ENCODE assay signal across 9 cellular contexts in genomic region chr2:96359310-96359709, GRCh38. TPM values are rescaled to one million over a fixed set of nuclear protein-coding genes. Genes with fewer than 3 reads are reported as not detected.
A peak's percentile ranks its signal among the peaks of the same experiment; 100 is the strongest.
DNase-seq lines count a peak whose midpoint lies in the region; ATAC-seq and TF ChIP-seq lines count a peak whose summit lies in the region.
"Had no signal": no experiment of that assay in that cellular context is flagged by ENCODE, and none has a peak within 500 bp of the region (broad histone marks: within the 10 kb centered on the region; RNA-seq: fewer than 3 reads in every experiment).

No MANE protein-coding gene starts in this region.

- intact Hi-C loops in thyroid gland (cut with DNase I): loop anchor here (10.0 kb wide), 1 partner anchor 55 kb away; no protein-coding TSS in a partner anchor

- no peaks in the 10 kb centered on the region for H3K27me3 ChIP-seq in thyroid gland

- no peaks in the 10 kb centered on the region for H3K36me3 ChIP-seq in thyroid gland

- H3K4me3 Mint-ChIP-seq in T-helper 17 cell: no peak overlapping the region
- H3K4me3 Mint-ChIP-seq: nephron had no signal

- peak; percentile 43 for ATAC-seq in T-helper 17 cell
- no peak for ATAC-seq in GM19452 (IDR thresholded peaks at IDR 0.05; ENCODE audit: unreplicated experiment)

- peaks cover 13% of the 10 kb centered on the region for H3K4me1 Mint-ChIP-seq in T-helper 17 cell
- H3K4me1 Mint-ChIP-seq: nephron had no signal

- no peak overlapping the region for H3K27ac ChIP-seq in coronary artery
- H3K27ac ChIP-seq in thyroid gland: no peak overlapping the region

- H3K4me1 ChIP-seq in thyroid gland: peaks cover 0 to 1% of the 10 kb centered on the region in 2 donors

- no peak for TF ChIP-seq POLR2A in thyroid gland (IDR thresholded peaks at IDR 0.05)

- WGBS in thyroid gland, 2 donors: 65 to 81% methylated on average over 2 of the region's 2 CpGs

- TF ChIP-seq CTCF in coronary artery (IDR thresholded peaks at IDR 0.05) (no peak), thyroid gland (IDR thresholded peaks at IDR 0.05) (no peak)

- no peaks in the 10 kb centered on the region for H3K9me3 ChIP-seq in T-helper 17 cell (ENCODE audit: control insufficient read depth, low read length, poor library complexity, severe bottlenecking)
- H3K9me3 ChIP-seq in thyroid gland: no peaks in the 10 kb centered on the region

- DNase-seq in NCI-H2171 treated with DMSO at 0.1 percent for 48 hours (lab: John Stamatoyannopoulos, UW) (peak; percentile 36), NCI-H2171 (lab: John Stamatoyannopoulos, UW) (no peak), T-helper 17 cell (peak in 1 of 3 donors; percentile 20), coronary artery (ENCODE audit: low spot score) (no peak), thyroid gland (no peak)
- DNase-seq in effector CD8-positive, alpha-beta T cell (lab: John Stamatoyannopoulos, UW): peak; percentile 21
- peak; percentile 30 for DNase-seq in stimulated activated CD4-positive, alpha-beta T cell treated with anti-CD3 and anti-CD28 coated beads, Interleukin-2, amount 100 ng/mL, for 4 hours (ENCODE audit: low read depth)

- H3K27me3 Mint-ChIP-seq in T-helper 17 cell: no peaks in the 10 kb centered on the region

- H3K4me3 ChIP-seq in coronary artery: no peak overlapping the region
- no peak overlapping the region for H3K4me3 ChIP-seq in thyroid gland (replicated peaks in 1 of 3)

- H3K36me3 Mint-ChIP-seq in T-helper 17 cell (ENCODE audit: low read depth): no peaks in the 10 kb centered on the region

- H3K27ac Mint-ChIP-seq in T-helper 17 cell: peak overlapping the region; percentile 94
- H3K27ac Mint-ChIP-seq: nephron had no signal

RNA-seq across cellular contexts. Expression of gene NCAPH, which starts 23.7 kb away (rescaled TPM):
- 1 to 10 TPM; 1.4 to 3.0 TPM for total RNA-seq in T-helper 17 cell
- total RNA-seq in thyroid gland: 1 to 10 TPM in 1 of 4 donors, under 1 TPM in 3; 0.46 to 1.7 (median 0.89) TPM

RNA-seq across cellular contexts. Expression of gene ITPRIPL1, which starts 34.2 kb away (rescaled TPM):
- total RNA-seq in T-helper 17 cell (1 to 10 TPM; 6.6 to 9.9 TPM), thyroid gland (1 to 10 TPM in 1 of 4 donors, under 1 TPM in 2, not detected in 1; 0.63 to 1.7 (median 0.75) TPM)

RNA-seq across cellular contexts. Expression of gene SNRNP200, which starts 54.0 kb away (rescaled TPM):
- total RNA-seq in T-helper 17 cell (100 to 1,000 TPM; 189 to 224 TPM), thyroid gland (100 to 1,000 TPM in 3 of 4 donors, 10 to 100 TPM in 1; 85.3 to 123 (median 104) TPM)

Comparison
In these comparisons a context has a peak if more than half of its experiments do, and no peak if none do; other contexts are left out.
1. DNase-seq: peak in NCI-H2171 treated with DMSO at 0.1 percent for 48 hours (single experiment), effector CD8-positive, alpha-beta T cell (single experiment) and stimulated activated CD4-positive, alpha-beta T cell treated with anti-CD3 and anti-CD28 coated beads, Interleukin-2, amount 100 ng/mL, for 4 hours (single experiment); none in NCI-H2171 (single experiment), coronary artery (single experiment) and thyroid gland (0 of 2).